ENCODE assay signal across 16 cellular contexts in the genomic region with DNA sequence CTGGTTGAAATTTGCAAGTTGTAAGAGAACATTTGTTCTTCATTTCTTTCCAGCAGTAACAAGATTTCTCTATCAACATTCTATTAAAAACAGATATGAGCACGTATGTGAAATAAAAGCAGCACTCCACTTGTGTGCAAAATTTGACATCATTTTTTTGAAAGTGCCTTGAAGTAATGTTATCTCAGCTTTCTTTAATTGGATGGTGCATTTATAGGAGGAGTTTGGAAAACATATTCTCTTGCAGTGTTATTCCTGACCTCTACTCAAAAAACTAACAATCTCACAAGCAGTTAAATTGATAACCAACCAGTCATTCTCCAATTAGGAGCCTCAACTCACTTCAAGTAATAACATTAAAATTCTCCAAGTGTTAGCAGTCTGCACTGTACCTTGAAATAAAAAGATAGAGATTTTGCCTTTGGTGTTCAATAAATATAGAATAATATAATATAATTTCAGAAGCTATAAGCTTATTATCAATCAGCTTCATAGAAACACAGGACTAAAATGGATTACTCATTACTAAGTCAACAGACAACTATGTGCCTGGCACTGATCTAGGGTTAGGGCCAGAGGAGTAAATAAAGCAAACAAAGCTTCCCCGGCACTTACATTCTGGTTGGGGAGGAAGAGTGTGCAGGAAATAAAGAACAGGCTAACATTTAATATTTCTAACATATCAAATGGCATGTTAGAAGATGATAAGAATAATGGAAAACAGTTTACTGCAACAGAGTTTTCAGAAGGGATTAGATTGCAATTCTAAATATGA.
DNase-seq lines count a peak whose midpoint lies in the region; ATAC-seq and TF ChIP-seq lines count a peak whose summit lies in the region.
"Had no signal": no experiment of that assay in that cellular context is flagged by ENCODE, and none has a peak within 500 bp of the region (broad histone marks: within the 10 kb centered on the region; RNA-seq: fewer than 3 reads in every experiment).

No MANE protein-coding gene starts in this region.

- peak; percentile 69 for ATAC-seq in RWPE2 (ENCODE audit: low read depth)
- ATAC-seq in GM18502 (IDR thresholded peaks at IDR 0.05; ENCODE audit: poor library complexity, unreplicated experiment), result no peak
- no peak for ATAC-seq in GM21723 (IDR thresholded peaks at IDR 0.05; ENCODE audit: unreplicated experiment)
- no peak for ATAC-seq in GM18511 (IDR thresholded peaks at IDR 0.05; ENCODE audit: unreplicated experiment)

- H3K9me3 ChIP-seq in RWPE2 (ENCODE audit: severe bottlenecking), result no peaks in the 10 kb centered on the region
- H3K9me3 ChIP-seq: neutrophil, tibial artery had no signal

- peaks cover 38% of the 10 kb centered on the region for H3K4me1 ChIP-seq in RWPE2 (ENCODE audit: insufficient read depth, poor library complexity, severe bottlenecking)

- DNase-seq in NCI-H2171 treated with DMSO at 0.1 percent for 48 hours (lab: John Stamatoyannopoulos, UW), result peak; percentile 43
- no peak for DNase-seq in NCI-H2171 (lab: John Stamatoyannopoulos, UW)
- no peak for DNase-seq in RWPE2 (ENCODE audit: low spot score)
- peak; percentile 34 for DNase-seq in fibroblast of the aortic adventitia (ENCODE audit: low read depth)
- DNase-seq in substantia nigra (lab: John Stamatoyannopoulos, UW), result no peak
- DNase-seq: activated CD4-positive, alpha-beta memory T cell treated with anti-CD3 and anti-CD28 coated beads, Interleukin-2, amount 10 ng/mL, durations not matched to agents 7 days and 5 days; Karpas-422; NCI-H226; stimulated activated CD4-positive, alpha-beta T cell treated with anti-CD3 and anti-CD28 coated beads, Interleukin-12 subunit alpha, Interleukin-12 subunit beta, amount 100 ng/mL, for 4 hours; T1000; tibial artery had no signal

- TF ChIP-seq CTCF in RWPE2 (IDR thresholded peaks at IDR 0.05; ENCODE audit: poor library complexity, severe bottlenecking) (no peak), fibroblast of the aortic adventitia (IDR thresholded peaks at IDR 0.05; ENCODE audit: insufficient read depth, low read length) (no peak)

- H3K36me3 ChIP-seq in RWPE2 (ENCODE audit: low read depth), result no peaks in the 10 kb centered on the region
- H3K36me3 ChIP-seq: cardiac muscle cell, neutrophil, tibial artery had no signal

- H3K4me3 ChIP-seq in RWPE2 (ENCODE audit: severe bottlenecking) (no peak overlapping the region), fibroblast of the aortic adventitia (ENCODE audit: low read depth, low read length) (no peak overlapping the region)
- H3K4me3 ChIP-seq: cardiac muscle cell, tibial artery had no signal

- H3K27me3 ChIP-seq in RWPE2 (ENCODE audit: insufficient read depth, poor library complexity, severe bottlenecking), result no peaks in the 10 kb centered on the region
- H3K27me3 ChIP-seq: cardiac muscle cell, neutrophil, tibial artery had no signal

- peak overlapping the region; percentile 86 for H3K27ac ChIP-seq in RWPE2 (ENCODE audit: poor library complexity, severe bottlenecking)
- H3K27ac ChIP-seq in substantia nigra (ENCODE audit: low read depth, low read length, poor library complexity, severe bottlenecking), result peak overlapping the region; percentile 43
- H3K27ac ChIP-seq: cardiac muscle cell, neutrophil, tibial artery had no signal

Comparison
In these comparisons a context has a peak if more than half of its experiments do, and no peak if none do; other contexts are left out.
1. DNase-seq: peak in NCI-H2171 treated with DMSO at 0.1 percent for 48 hours (single experiment) and fibroblast of the aortic adventitia (single experiment); none in NCI-H2171 (single experiment), RWPE2 (single experiment) and substantia nigra (0 of 49).